In the genomic region with DNA sequence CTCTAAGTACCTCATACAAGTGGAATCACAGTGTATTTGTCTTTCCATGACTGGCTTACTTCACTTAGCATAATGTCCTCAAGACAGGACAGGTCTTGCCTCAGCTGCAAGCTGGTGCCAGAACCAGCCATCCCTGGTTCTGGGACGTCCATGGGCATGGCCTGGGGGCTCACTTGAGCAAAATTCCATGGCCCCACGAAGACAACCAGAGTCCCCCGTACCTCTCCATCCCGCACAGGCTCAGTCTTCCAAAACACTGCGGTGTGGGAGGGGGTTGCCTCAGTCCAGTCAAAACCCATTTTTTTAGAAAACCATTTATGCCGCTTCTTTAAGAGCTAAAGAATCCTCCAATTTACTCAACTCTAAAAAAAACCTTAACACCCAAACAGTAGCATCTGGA, we compare ENCODE assay signal across 19 cellular contexts. TPM values are rescaled to one million over a fixed set of nuclear protein-coding genes. Genes with fewer than 3 reads are reported as not detected.
DNase-seq lines count a peak whose midpoint lies in the region; ATAC-seq and TF ChIP-seq lines count a peak whose summit lies in the region.
"Had no signal": no experiment of that assay in that cellular context is flagged by ENCODE, and none has a peak within 500 bp of the region (broad histone marks: within the 10 kb centered on the region; RNA-seq: fewer than 3 reads in every experiment).

No MANE protein-coding gene starts in this region.

- TF ChIP-seq CTCF in IMR-90 (conservative IDR thresholded peaks at IDR 0.05; ENCODE audit: low read depth, low read length) (no peak), epithelial cell of esophagus (IDR thresholded peaks at IDR 0.05; ENCODE audit: insufficient read depth, low read depth, low read length, missing control alignments) (no peak), foreskin keratinocyte (conservative IDR thresholded peaks at IDR 0.05) (no peak)

- H3K36me3 ChIP-seq in ACC112 (ENCODE audit: insufficient read depth, low read length) (no peaks in the 10 kb centered on the region), IMR-90 (ENCODE audit: control insufficient read depth, insufficient read depth, low read length) (no peaks in the 10 kb centered on the region)
- H3K36me3 ChIP-seq: BE2C, HAP-1 had no signal

- peak overlapping the region; percentile 11 for H2AK5ac ChIP-seq in IMR-90 (ENCODE audit: low read depth, low read length)

- BruUV-seq in IMR-90 (replicated peaks; lab: Mats Ljungman, UMichigan) = no TSS peak

- H3K79me2 ChIP-seq in ACC112 (ENCODE audit: control insufficient read depth, insufficient read depth, low read length, unreplicated experiment) = no peaks in the 10 kb centered on the region

- H4K8ac ChIP-seq in IMR-90 (ENCODE audit: low read depth in 2 of 2, low read length in 2 of 2) = no peak overlapping the region; a peak in 1 of 4 replicates

- H3K79me1 ChIP-seq in IMR-90 (ENCODE audit: low read depth in 1 of 2, low read length in 2 of 2) = peaks cover 0 to 3% of the 10 kb centered on the region in 2 experiments; a peak in 1 of 4 replicates

- in situ Hi-C loops in IMR-90 (cut with MboI; ENCODE audit: low sequenced_read_pairs) = no loop called here

- TF ChIP-seq RAD21 in IMR-90 (IDR thresholded peaks at IDR 0.05; ENCODE audit: low read length) = no peak

- peaks cover 29% of the 10 kb centered on the region for H3K4me1 ChIP-seq in ACC112 (ENCODE audit: control insufficient read depth, insufficient read depth, low read length, unreplicated experiment)
- peaks cover 21% of the 10 kb centered on the region for H3K4me1 ChIP-seq in IMR-90 (ENCODE audit: control insufficient read depth, insufficient read depth, low read length)
- H3K4me1 ChIP-seq in foreskin keratinocyte = peaks cover 6% of the 10 kb centered on the region
- H3K4me1 ChIP-seq: BE2C had no signal

- no peak for DNase-seq in IMR-90
- peak; percentile 36 for DNase-seq in epithelial cell of esophagus (ENCODE audit: low read depth)
- peak; percentile 35 for DNase-seq in renal cortical epithelial cell (ENCODE audit: low read depth)
- no peak for DNase-seq in T-cell
- DNase-seq in EL = no peak
- no peak for DNase-seq in foreskin keratinocyte
- DNase-seq: BE2C; CD4-positive, alpha-beta T cell; DND-41; GDM1; MV-4-11; NCI-H1436 treated with DMSO at 0.1 percent for 48 hours; NCI-H2081 treated with DMSO at 0.1 percent for 48 hours; NCI-H226; NCI-H526; SIG-M5 had no signal

- H3K9me1 ChIP-seq in IMR-90 (ENCODE audit: insufficient read depth, low read length) = peaks cover 16% of the 10 kb centered on the region

- no peak overlapping the region for H3K4me3 Mint-ChIP-seq in T-cell
- H3K4me3 Mint-ChIP-seq: CD4-positive, alpha-beta T cell had no signal

- no peaks in the 10 kb centered on the region for H4K20me1 ChIP-seq in IMR-90 (ENCODE audit: insufficient read depth, low read length)

- H3K4me2 ChIP-seq in IMR-90 (ENCODE audit: low read depth, low read length) = no peak overlapping the region

- H3K27ac ChIP-seq in ACC112 (ENCODE audit: low read depth, low read length) = peak overlapping the region; percentile 97
- H3K27ac ChIP-seq in IMR-90 (ENCODE audit: insufficient read depth, low read length) = 0 out of 2 replicates have a peak overlapping the region, but pooled peaks have one; percentile 9
- H3K27ac ChIP-seq in foreskin keratinocyte = no peak overlapping the region

- H3K27ac Mint-ChIP-seq in T-cell = no peak overlapping the region
- H3K27ac Mint-ChIP-seq: CD4-positive, alpha-beta T cell had no signal

- peak overlapping the region; percentile 34 for H3K18ac ChIP-seq in IMR-90 (ENCODE audit: low read depth, low read length)

- H3K9ac ChIP-seq in IMR-90 (ENCODE audit: low read depth, low read length) = no peak overlapping the region

- H3K9me3 ChIP-seq in IMR-90 (ENCODE audit: control insufficient read depth, insufficient read depth, low read length) = peaks cover 4% of the 10 kb centered on the region; the same call in 1 of the 2 replicates
- H3K9me3 ChIP-seq: BE2C, HAP-1 had no signal

- H3K36me3 Mint-ChIP-seq in T-cell = no peaks in the 10 kb centered on the region

- CTCF ChIA-PET in IMR-90 (lab: Yijun Ruan, JAX) (no interaction called here), T-cell (lab: Charles Lee) (no interaction called here)

- peak overlapping the region; percentile 62 for H4K91ac ChIP-seq in IMR-90 (ENCODE audit: insufficient read depth, low read depth, low read length)

- no peaks in the 10 kb centered on the region for H3K27me3 ChIP-seq in ACC112 (ENCODE audit: insufficient read depth, low read length)
- H3K27me3 ChIP-seq in IMR-90 (ENCODE audit: control insufficient read depth, insufficient read depth, low read length) = no peaks in the 10 kb centered on the region
- H3K27me3 ChIP-seq in foreskin keratinocyte = no peaks in the 10 kb centered on the region
- H3K27me3 ChIP-seq: BE2C had no signal

- WGBS in IMR-90 (ENCODE audit: extremely low coverage in 2 of 2, insufficient read length in 1 of 2), 2 experiments = no CpG with 5 or more reads among the region's 6 CpGs

- peak overlapping the region; percentile 96; the same call in 1 of the 2 replicates for H2BK120ac ChIP-seq in IMR-90 (ENCODE audit: low read depth, low read length)

- H3K9me3 Mint-ChIP-seq in T-cell = peaks cover 3 to 9% (median 5%) of the 10 kb centered on the region in 3 donors

- peak overlapping the region; percentile 4 for H2AFZ ChIP-seq in ACC112 (ENCODE audit: low read length, unreplicated experiment)
- H2AFZ ChIP-seq in IMR-90 (replicated peaks; ENCODE audit: low read length, poor library complexity) = no peak overlapping the region

- no peak overlapping the region for H3K23ac ChIP-seq in IMR-90 (ENCODE audit: low read depth, low read length)

- no peak overlapping the region for H2AK9ac ChIP-seq in IMR-90 (replicated peaks; ENCODE audit: low read depth, low read length, poor library complexity)

- POLR2A ChIA-PET in IMR-90 (lab: Charles Lee; ENCODE audit: unreplicated experiment) = no interaction called here
- POLR2A ChIA-PET in T-cell (lab: Charles Lee) = no interaction called here

- H2BK20ac ChIP-seq in IMR-90 (ENCODE audit: low read depth, low read length) = peak overlapping the region; percentile 48; the same call in 1 of the 2 replicates

- TF ChIP-seq POLR2A in IMR-90 (IDR thresholded peaks at IDR 0.05; ENCODE audit: low read depth, low read length) = no peak

- dilution Hi-C loops in IMR-90 (cut with HindIII; ENCODE audit: low sequenced_read_pairs, unreplicated experiment) = no loop called here

- H4K5ac ChIP-seq in IMR-90 (ENCODE audit: low read depth, low read length) = no peak overlapping the region

- peak overlapping the region; percentile 19 for H2BK5ac ChIP-seq in IMR-90 (ENCODE audit: low read depth, low read length, poor library complexity, severe bottlenecking)

- H3K4ac ChIP-seq in IMR-90 (ENCODE audit: low read depth, low read length) = peak overlapping the region; percentile 31

- H3K56ac ChIP-seq in IMR-90 (ENCODE audit: extremely low read depth, insufficient read depth, low read length) = no peak overlapping the region

- intact Hi-C loops in IMR-90 (cut with micrococcal nuclease) = no loop called here

- H3K27me3 Mint-ChIP-seq in T-cell = peaks cover 2 to 3% of the 10 kb centered on the region in 2 donors
- H3K27me3 Mint-ChIP-seq: CD4-positive, alpha-beta T cell had no signal

- 0 out of 2 replicates have a peak overlapping the region, but pooled peaks have one; percentile 17 for H3K14ac ChIP-seq in IMR-90 (replicated peaks; ENCODE audit: low read depth, low read length)

- H3K4me3 ChIP-seq in ACC112 (ENCODE audit: low read depth, low read length) (no peak overlapping the region), IMR-90 (ENCODE audit: insufficient read depth, low read depth, low read length) (no peak overlapping the region), epithelial cell of esophagus (ENCODE audit: low read length) (no peak overlapping the region)
- H3K4me3 ChIP-seq: GM12878, HAP-1 had no signal

- peaks cover 16 to 23% (median 18%) of the 10 kb centered on the region in 3 donors for H3K4me1 Mint-ChIP-seq in T-cell

- peak overlapping the region; percentile 62; the same call in 2 of the 3 replicates for H2BK15ac ChIP-seq in IMR-90 (ENCODE audit: low read depth, low read length)

- no peak for ATAC-seq in IMR-90 (ENCODE audit: low read depth)
- ATAC-seq in T-cell (replicated peaks in 1 of 4) = no peak
- no peak for ATAC-seq in foreskin keratinocyte
- ATAC-seq: GM12878 had no signal

TF ChIP-seq in IMR-90, 13 proteins besides CTCF, POLR2A, EP300 and RAD21:
- TF ChIP-seq SMC3 (IDR thresholded peaks at IDR 0.05; ENCODE audit: low read depth, low read length) = no peak

RNA-seq across cellular contexts. Expression of gene CABLES1, which starts 21.7 kb away (rescaled TPM):
- 4.7 and 5.7 TPM in 2 replicates for total RNA-seq in IMR-90 (2012; rRNA removed)
- polyA plus RNA-seq in IMR-90 (2012; rRNA removed) = 4.4 and 4.7 TPM in 2 replicates
- polyA plus RNA-seq in IMR-90 (2012; cell fraction: cytosol; rRNA removed) = 2.2 and 5.2 TPM in 2 replicates
- polyA plus RNA-seq in IMR-90 (2012; cell fraction: nucleus; rRNA removed; ENCODE audit: low replicate concordance) = 3.2 and 7.3 TPM in 2 replicates
- total RNA-seq in renal cortical epithelial cell = 4.7 and 7.7 TPM in 2 replicates
- total RNA-seq in T-cell = 1 to 10 TPM in 2 of 5 donors, under 1 TPM in 3; 0.23 to 1.7 (median 0.85) TPM
- 0.24 and 0.35 TPM in 2 replicates for total RNA-seq in foreskin keratinocyte
- 0.09 and 0.39 TPM in 2 replicates for polyA plus RNA-seq in foreskin keratinocyte
- total RNA-seq: CD4-positive, alpha-beta T cell had no signal

Comparison
In these comparisons a context has a peak if more than half of its experiments do, and no peak if none do; other contexts are left out.
1. DNase-seq: peak in epithelial cell of esophagus (single experiment) and renal cortical epithelial cell (single experiment); none in IMR-90 (single experiment), T-cell (0 of 34), EL (single experiment) and foreskin keratinocyte (0 of 2).